In the genomic region with DNA sequence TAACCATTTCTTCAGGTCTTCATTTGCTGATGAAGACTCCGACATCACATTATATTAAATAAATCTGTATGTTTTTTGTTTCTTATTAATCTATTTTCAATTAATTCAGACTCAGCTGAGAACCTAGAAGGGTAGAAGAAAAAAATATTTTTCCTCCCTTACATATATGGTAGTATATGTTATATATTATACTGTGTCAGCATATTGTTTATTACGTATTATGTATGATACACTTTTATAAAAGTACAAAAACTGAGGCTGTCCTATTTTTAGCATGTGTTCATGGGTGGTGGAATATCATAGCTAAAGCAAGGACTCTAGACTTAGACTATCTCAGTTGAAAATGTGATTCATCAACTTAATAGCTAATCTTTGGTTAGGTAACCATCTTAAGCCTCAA, we compare ENCODE assay signal across 2 cellular contexts.
TF ChIP-seq lines count a peak whose summit lies in the region.

No MANE protein-coding gene starts in this region.

TF ChIP-seq in A549, 52 proteins besides CTCF, POLR2A, EP300 and RAD21 (continued from another document):
- TF ChIP-seq FOSL2 (IDR thresholded peaks at IDR 0.05) = no peak
- TF ChIP-seq FOSL2 (CRISPR knock-in tag; IDR thresholded peaks at IDR 0.05) = no peak
- TF ChIP-seq, protein P1, sequence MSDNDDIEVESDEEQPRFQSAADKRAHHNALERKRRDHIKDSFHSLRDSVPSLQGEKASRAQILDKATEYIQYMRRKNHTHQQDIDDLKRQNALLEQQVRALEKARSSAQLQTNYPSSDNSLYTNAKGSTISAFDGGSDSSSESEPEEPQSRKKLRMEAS (IDR thresholded peaks at IDR 0.05) = no peak
- no peak for TF ChIP-seq CBX2 (IDR thresholded peaks at IDR 0.05; ENCODE audit: borderline replicate concordance, low read depth)
- peak; percentile 66 for TF ChIP-seq MAFK (IDR thresholded peaks at IDR 0.05; ENCODE audit: partially characterized antibody)

TF ChIP-seq in K562, 482 proteins besides CTCF, POLR2A, EP300 and RAD21 (continued from another document):
- TF ChIP-seq MAFF (IDR thresholded peaks at IDR 0.05; ENCODE audit: low read length) (peak; percentile 40; the same call in 1 of the 2 replicates), NFE2 (IDR thresholded peaks at IDR 0.05; ENCODE audit: low read depth) (no peak), MAFK (IDR thresholded peaks at IDR 0.05; ENCODE audit: low read length) (peak; percentile 38), CBFA2T2 (conservative IDR thresholded peaks at IDR 0.05) (no peak), MAFG (tag; conservative IDR thresholded peaks at IDR 0.05) (peak; percentile 46)
TF ChIP-seq in K562: peak in this region for 5.
